In the genomic region with DNA sequence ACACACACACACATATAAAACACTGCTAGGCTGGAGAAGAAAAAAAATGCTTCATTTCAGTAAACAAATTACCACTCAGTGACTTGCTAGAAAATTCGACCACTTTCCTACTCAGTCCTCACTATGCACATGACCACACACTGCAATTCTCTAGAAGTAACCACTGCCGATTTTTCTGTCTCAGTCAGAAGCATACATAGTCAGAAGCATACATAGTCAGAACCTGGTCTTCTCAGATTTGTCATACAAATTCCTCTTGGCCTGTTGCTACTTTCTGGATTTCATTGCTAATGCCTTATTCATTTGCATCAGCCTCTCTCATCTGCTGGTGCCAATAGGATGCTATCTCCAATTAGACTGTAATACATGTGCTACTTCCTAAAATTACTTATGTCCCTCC, we compare ENCODE assay signal across 25 cellular contexts.
"Had no signal": no experiment of that assay in that cellular context is flagged by ENCODE, and none has a peak within 500 bp of the region (broad histone marks: within the 10 kb centered on the region; RNA-seq: fewer than 3 reads in every experiment).

No MANE protein-coding gene starts in this region.

- H3K9me3 ChIP-seq: colonic mucosa, gastroesophageal sphincter, heart left ventricle, left lung, prostate gland, right atrium auricular region, testis, tibial artery had no signal

- DNase-seq: colonic mucosa; effector CD8-positive, alpha-beta T cell; endodermal cell; heart left ventricle; left cardiac atrium; left lung; mesendoderm; midbrain; naive thymus-derived CD4-positive, alpha-beta T cell; stimulated activated CD4-positive, alpha-beta T cell treated with anti-CD3 and anti-CD28 coated beads, Interleukin-2, amount 100 ng/mL, for 24 hours; stimulated activated CD4-positive, alpha-beta T cell treated with anti-CD3 and anti-CD28 coated beads, Interleukin-4, amount 100 ng/mL, for 24 hours; stimulated activated naive CD8-positive, alpha-beta T cell treated with anti-CD3 and anti-CD28 coated beads, Interleukin-15, Interleukin-2, amounts not matched to agents 100 U/mL and 50 U/mL, for 24 hours; substantia nigra; testis; tibial artery had no signal

- H3K4me1 ChIP-seq: gastroesophageal sphincter, left lung, prostate gland, testis, tibial artery had no signal

- H3K4me2 ChIP-seq: hepatocyte, neural progenitor cell had no signal

- H3K79me2 ChIP-seq: hepatocyte had no signal

- H3K36me3 ChIP-seq: colonic mucosa, gastroesophageal sphincter, heart left ventricle, left lung, neural progenitor cell, prostate gland, right atrium auricular region, tibial artery had no signal

- H2AFZ ChIP-seq: hepatocyte, neural progenitor cell had no signal

- H3K9ac ChIP-seq: neural progenitor cell had no signal

- H3K4me3 ChIP-seq: colonic mucosa, gastroesophageal sphincter, heart left ventricle, hepatocyte, left lung, neural progenitor cell, prostate gland, right atrium auricular region, testis, tibial artery had no signal

- H3K27me3 ChIP-seq: colonic mucosa, foreskin keratinocyte, hepatocyte, neural progenitor cell, right atrium auricular region, testis had no signal

- ATAC-seq: esophagus mucosa; foreskin keratinocyte; gastroesophageal sphincter; heart left ventricle; left cardiac atrium; left lung; naive thymus-derived CD4-positive, alpha-beta T cell; sciatic nerve; stimulated activated memory B cell treated with anti-CD40 and anti-IgM and Interleukin-4, amounts not matched to agents 10 μg/mL and 1 μg/mL and 100 μg/mL, for 72 hours; stimulated activated naive CD8-positive, alpha-beta T cell treated with anti-CD3 and anti-CD28 coated beads, Interleukin-15, Interleukin-2, amounts not matched to agents 100 U/mL and 50 U/mL, for 24 hours had no signal

- H3K27ac ChIP-seq: colonic mucosa, epithelial cell of prostate, foreskin keratinocyte, gastroesophageal sphincter, heart left ventricle, hepatocyte, left lung, neural progenitor cell, prostate gland, right atrium auricular region, testis, tibial artery had no signal
